Comparison of ENCODE assay signal across 9 cellular contexts in the genomic region with DNA sequence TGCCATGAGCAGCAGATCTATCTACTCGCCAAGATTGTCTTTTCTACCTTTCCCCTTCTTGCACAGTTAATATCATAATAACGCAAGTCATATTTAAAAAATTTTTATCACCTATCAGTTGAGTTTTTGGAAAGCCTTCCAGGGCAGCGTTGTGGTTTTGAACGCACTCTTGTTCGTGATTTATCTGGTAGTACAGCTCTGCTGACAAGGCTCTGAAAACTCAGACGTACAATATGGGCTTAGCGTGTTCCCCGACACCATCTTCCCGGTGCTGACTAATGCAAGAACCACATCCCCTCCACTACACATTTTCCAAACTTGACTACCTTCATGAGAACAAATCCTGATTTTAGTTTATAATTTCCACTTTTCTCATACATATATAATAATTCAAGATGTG. TPM values are rescaled to one million over a fixed set of nuclear protein-coding genes. Genes with fewer than 3 reads are reported as not detected.
DNase-seq lines count a peak whose midpoint lies in the region; ATAC-seq and TF ChIP-seq lines count a peak whose summit lies in the region.
"Had no signal": no experiment of that assay in that cellular context is flagged by ENCODE, and none has a peak within 500 bp of the region (broad histone marks: within the 10 kb centered on the region; RNA-seq: fewer than 3 reads in every experiment).

No MANE protein-coding gene starts in this region.

- no peaks in the 10 kb centered on the region for H3K9me3 ChIP-seq in GM23248 (ENCODE audit: low read depth)

- intact Hi-C loops in activated CD4-positive, alpha-beta T cell treated with anti-CD3 and anti-CD28 coated beads, Interleukin-2, amount 10 ng/mL, durations not matched to agents 24 days and 14 days (cut with micrococcal nuclease), result loop anchor here (1.0 to 5.0 kb wide), 2 partner anchors 232 to 287 kb away; no protein-coding TSS in a partner anchor

- H3K9me3 Mint-ChIP-seq in activated CD4-positive, alpha-beta T cell treated with anti-CD3 and anti-CD28 coated beads, Interleukin-2, amount 10 ng/mL, durations not matched to agents 24 days and 14 days, result no peaks in the 10 kb centered on the region

- peaks cover 58% of the 10 kb centered on the region for H3F3A ChIP-seq in GM23248 (ENCODE audit: insufficient read depth)

- H3K27ac Mint-ChIP-seq in activated CD4-positive, alpha-beta T cell treated with anti-CD3 and anti-CD28 coated beads, Interleukin-2, amount 10 ng/mL, durations not matched to agents 24 days and 14 days, result peak overlapping the region; percentile 98

- H3K36me3 Mint-ChIP-seq in activated CD4-positive, alpha-beta T cell treated with anti-CD3 and anti-CD28 coated beads, Interleukin-2, amount 10 ng/mL, durations not matched to agents 24 days and 14 days (ENCODE audit: low read depth), result peaks cover 24% of the 10 kb centered on the region

- peaks cover 18% of the 10 kb centered on the region for H3K4me1 ChIP-seq in GM23248 (ENCODE audit: insufficient read depth)

- no peaks in the 10 kb centered on the region for H4K20me1 ChIP-seq in GM23248 (ENCODE audit: insufficient read depth)

- peak overlapping the region; percentile 98 for H3K4me3 Mint-ChIP-seq in activated CD4-positive, alpha-beta T cell treated with anti-CD3 and anti-CD28 coated beads, Interleukin-2, amount 10 ng/mL, durations not matched to agents 24 days and 14 days

- in situ Hi-C loops in GM23248 (cut with MboI), result loop anchor here (10.0 kb wide), 1 partner anchor 230 kb away; no protein-coding TSS in a partner anchor

- no peaks in the 10 kb centered on the region for H3K9me2 ChIP-seq in GM23248 (ENCODE audit: insufficient read depth)

- WGBS in GM23248 (ENCODE audit: low coverage in 1 of 2, low lambda C conversion rate in 2 of 2, missing lambda C conversion rate in 2 of 2), 2 experiments, result 46 to 49% methylated on average over 9 of the region's 9 CpGs

- no peak for ATAC-seq in GM19467 (IDR thresholded peaks at IDR 0.05; ENCODE audit: unreplicated experiment)
- ATAC-seq in HG03280 (IDR thresholded peaks at IDR 0.05; ENCODE audit: unreplicated experiment), result no peak

- H3K4me3 ChIP-seq in GM23248, result peak overlapping the region; percentile 91
- peak overlapping the region; percentile 70 for H3K4me3 ChIP-seq in fibroblast of pulmonary artery (replicated peaks; ENCODE audit: low read depth, low read length)
- peak overlapping the region; percentile 82 for H3K4me3 ChIP-seq in skeletal muscle cell (ENCODE audit: low read depth, low read length)

- peak; percentile 34 for DNase-seq in GM23248
- peak; percentile 74 for DNase-seq in activated CD4-positive, alpha-beta T cell treated with anti-CD3 and anti-CD28 coated beads, Interleukin-2, amount 10 ng/mL, durations not matched to agents 24 days and 14 days
- DNase-seq in fibroblast of pulmonary artery (ENCODE audit: low read depth), result no peak
- DNase-seq in skeletal muscle cell (ENCODE audit: low read depth), result peak; percentile 31
- no peak for DNase-seq in stimulated activated naive CD4-positive, alpha-beta T cell treated with Interleukin-2 at 50 U/mL for 16 hours (lab: John Stamatoyannopoulos, UW)
- no peak for DNase-seq in DMS 273 treated with DMSO at 0.1 percent for 48 hours (lab: John Stamatoyannopoulos, UW)
- DNase-seq: NCI-H2029 treated with DMSO at 0.1 percent for 48 hours had no signal

- peaks cover 29% of the 10 kb centered on the region for H3K79me2 ChIP-seq in GM23248 (ENCODE audit: insufficient read depth)

- no peak for TF ChIP-seq CTCF in fibroblast of pulmonary artery (IDR thresholded peaks at IDR 0.05; ENCODE audit: low read length, missing control alignments)

- peak overlapping the region; percentile 94 for H3K27ac ChIP-seq in GM23248

- H3K27me3 ChIP-seq in GM23248 (replicated peaks; ENCODE audit: insufficient read depth), result no peaks in the 10 kb centered on the region

- peak overlapping the region; percentile 75 for H3K4me2 ChIP-seq in GM23248 (ENCODE audit: unreplicated experiment)

- H2AFZ ChIP-seq in GM23248, result no peak overlapping the region

- H3K36me3 ChIP-seq in GM23248 (ENCODE audit: low read depth), result no peaks in the 10 kb centered on the region

- H3K4me1 Mint-ChIP-seq in activated CD4-positive, alpha-beta T cell treated with anti-CD3 and anti-CD28 coated beads, Interleukin-2, amount 10 ng/mL, durations not matched to agents 24 days and 14 days, result peaks cover 43% of the 10 kb centered on the region

- H3K9ac ChIP-seq in GM23248, result peak overlapping the region; percentile 99

- no peaks in the 10 kb centered on the region for H3K27me3 Mint-ChIP-seq in activated CD4-positive, alpha-beta T cell treated with anti-CD3 and anti-CD28 coated beads, Interleukin-2, amount 10 ng/mL, durations not matched to agents 24 days and 14 days

RNA-seq across cellular contexts. Expression of a gene that starts 1.6 kb away (rescaled TPM):
- total RNA-seq in GM23248 (2014; rRNA removed; shearing (Covaris generic)), result 10.6 and 11.3 TPM in 2 replicates
- 5.1 and 5.4 TPM in 2 replicates for polyA plus RNA-seq in GM23248 (2016; fragmentation: Nextera tagmentation; extraction: Ambion mirVana)
- total RNA-seq in activated CD4-positive, alpha-beta T cell treated with anti-CD3 and anti-CD28 coated beads, Interleukin-2, amount 10 ng/mL, durations not matched to agents 24 days and 14 days, result 122 and 127 TPM in 2 replicates

Comparison
In these comparisons a context has a peak if more than half of its experiments do, and no peak if none do; other contexts are left out.
1. DNase-seq: peak in GM23248 (single experiment), activated CD4-positive, alpha-beta T cell treated with anti-CD3 and anti-CD28 coated beads, Interleukin-2, amount 10 ng/mL, durations not matched to agents 24 days and 14 days (single experiment) and skeletal muscle cell (single experiment); none in fibroblast of pulmonary artery (single experiment), stimulated activated naive CD4-positive, alpha-beta T cell treated with Interleukin-2 at 50 U/mL for 16 hours (single experiment) and DMS 273 treated with DMSO at 0.1 percent for 48 hours (single experiment).
2. Peak in every context shown above with its lines, with median percentiles within 50 percentile points of each other: H3K4me3 ChIP-seq.